Comparison of ENCODE assay signal across 8 cellular contexts in the genomic region with DNA sequence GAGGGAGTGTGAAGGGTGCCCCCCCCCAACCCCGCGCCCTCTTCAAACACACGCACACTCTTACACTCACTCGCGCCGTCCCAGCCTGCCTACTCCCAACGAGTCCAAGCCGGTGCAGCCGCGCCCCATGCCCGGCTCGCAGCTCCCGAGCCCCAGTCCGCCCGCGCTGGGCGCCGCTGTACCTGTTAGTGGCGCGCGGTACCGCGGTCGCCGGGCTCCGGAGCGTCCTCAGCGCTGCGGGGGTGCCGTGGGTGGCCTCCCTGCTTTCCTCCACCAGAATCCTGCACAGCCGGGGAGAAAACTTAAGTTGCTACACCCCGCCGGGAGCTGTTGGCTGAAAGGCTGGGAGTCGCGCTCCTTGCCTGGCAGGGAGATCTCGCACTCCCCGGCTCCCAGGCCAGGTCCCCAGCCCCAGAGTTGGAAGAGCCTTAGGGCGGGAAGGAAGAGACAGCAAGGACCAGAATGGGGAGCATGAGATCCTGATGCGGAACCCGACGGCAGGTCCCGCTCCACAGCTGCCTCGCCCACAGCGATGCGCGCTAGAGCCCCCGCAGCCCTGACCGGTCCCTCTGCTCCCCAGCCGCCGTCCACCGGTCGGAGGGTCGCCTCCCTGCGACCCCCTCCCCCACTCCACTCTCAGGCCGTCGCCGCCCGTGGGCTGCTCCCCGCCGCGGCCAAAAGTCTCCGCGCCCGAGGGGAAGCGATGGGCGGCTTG. TPM values are rescaled to one million over a fixed set of nuclear protein-coding genes. Genes with fewer than 3 reads are reported as not detected.
DNase-seq lines count a peak whose midpoint lies in the region; ATAC-seq and FAIRE-seq lines count a peak whose summit lies in the region.

No MANE protein-coding gene starts in this region.

- no peaks in the 10 kb centered on the region for H3K79me1 ChIP-seq in trophoblast cell (ENCODE audit: low read length)

- H3K4me3 ChIP-seq in trophoblast cell (ENCODE audit: low read depth, low read length), result peak overlapping the region; percentile 65

- DNase-seq in NOMO-1 (lab: John Stamatoyannopoulos, UW; ENCODE audit: unreplicated experiment in 2 of 2), result peak; percentile 25 to 40
- no peak for DNase-seq in NOMO-1 treated with dmso at 0.1 percent for 144 hours (lab: John Stamatoyannopoulos, UW; ENCODE audit: unreplicated experiment)
- DNase-seq in NCI-H510A treated with DMSO at 0.1 percent for 48 hours (lab: John Stamatoyannopoulos, UW), result peak; percentile 1
- peak; percentile 22 for DNase-seq in activated effector memory CD4-positive, alpha-beta T cell treated with Interleukin-2 at 50 U/mL for 16 hours
- DNase-seq in frontal cortex (ENCODE audit: low spot score in 2 of 2), result peak; percentile 43 to 44
- peak in 1 of 2 donors; percentile 31 for DNase-seq in trophoblast cell

- H4K8ac ChIP-seq in trophoblast cell (ENCODE audit: low read depth, low read length), result no peak overlapping the region

- H3K9ac ChIP-seq in trophoblast cell (ENCODE audit: low read length), result no peak overlapping the region

- no peak overlapping the region for H3K18ac ChIP-seq in trophoblast cell (ENCODE audit: low read length)

- no peaks in the 10 kb centered on the region for H3K79me2 ChIP-seq in trophoblast cell (ENCODE audit: control insufficient read depth, insufficient read depth, low read length, poor library complexity)

- ATAC-seq in GM18870 (IDR thresholded peaks at IDR 0.05; ENCODE audit: unreplicated experiment), result no peak
- ATAC-seq in HG03097 (IDR thresholded peaks at IDR 0.05; ENCODE audit: low FRiP score, unreplicated experiment), result no peak

- H3K27me3 ChIP-seq in trophoblast cell (ENCODE audit: insufficient read depth, low read length), result peaks cover 32% of the 10 kb centered on the region

- H4K91ac ChIP-seq in trophoblast cell (ENCODE audit: low read depth, low read length), result no peak overlapping the region

- no peak for FAIRE-seq in frontal cortex (lab: Jason Lieb, UNC)

- no peak overlapping the region for H3K27ac ChIP-seq in trophoblast cell (ENCODE audit: low read depth, low read length)

- H3K4me2 ChIP-seq in trophoblast cell (ENCODE audit: low read length), result peak overlapping the region; percentile 98

- H3K36me3 ChIP-seq in trophoblast cell (ENCODE audit: control insufficient read depth in 1 of 2, insufficient read depth in 2 of 2, low read length in 2 of 2), result no peaks in the 10 kb centered on the region

- no peak overlapping the region for H2AK5ac ChIP-seq in trophoblast cell (ENCODE audit: low read length)

- no CpG with 5 or more reads among the region's 66 CpGs for WGBS in trophoblast cell (ENCODE audit: extremely low coverage, insufficient coverage, insufficient read length)

- no peak overlapping the region for H3K14ac ChIP-seq in trophoblast cell (ENCODE audit: low read length)

- peaks cover 5 to 8% of the 10 kb centered on the region in 2 experiments for H3K4me1 ChIP-seq in trophoblast cell (ENCODE audit: control insufficient read depth in 1 of 2, insufficient read depth in 2 of 2, low read length in 2 of 2)

- no peak overlapping the region for H2BK5ac ChIP-seq in trophoblast cell (ENCODE audit: low read depth, low read length, poor library complexity)

- H3K9me3 ChIP-seq in trophoblast cell (ENCODE audit: insufficient read depth, low read depth, low read length), result peaks cover 4% of the 10 kb centered on the region

- H2AFZ ChIP-seq in trophoblast cell (ENCODE audit: insufficient read depth, low read length, poor library complexity), result peak overlapping the region; percentile 30

- no peak overlapping the region for H2BK120ac ChIP-seq in trophoblast cell (ENCODE audit: insufficient read depth, low read length, poor library complexity)

- H3K4ac ChIP-seq in trophoblast cell (ENCODE audit: low read depth, low read length), result no peak overlapping the region

- no peak overlapping the region for H2BK12ac ChIP-seq in trophoblast cell (ENCODE audit: low read length)

- H4K12ac ChIP-seq in trophoblast cell (ENCODE audit: low read depth, low read length), result no peak overlapping the region

- H3K23ac ChIP-seq in trophoblast cell (ENCODE audit: low read length), result no peak overlapping the region

RNA-seq across cellular contexts. Expression of a gene that starts 0.9 kb away (rescaled TPM):
- 4.9 TPM for total RNA-seq in frontal cortex
- polyA plus RNA-seq in trophoblast cell (2013), result 0.07 and 0.11 TPM in 2 replicates
